In the genomic region with DNA sequence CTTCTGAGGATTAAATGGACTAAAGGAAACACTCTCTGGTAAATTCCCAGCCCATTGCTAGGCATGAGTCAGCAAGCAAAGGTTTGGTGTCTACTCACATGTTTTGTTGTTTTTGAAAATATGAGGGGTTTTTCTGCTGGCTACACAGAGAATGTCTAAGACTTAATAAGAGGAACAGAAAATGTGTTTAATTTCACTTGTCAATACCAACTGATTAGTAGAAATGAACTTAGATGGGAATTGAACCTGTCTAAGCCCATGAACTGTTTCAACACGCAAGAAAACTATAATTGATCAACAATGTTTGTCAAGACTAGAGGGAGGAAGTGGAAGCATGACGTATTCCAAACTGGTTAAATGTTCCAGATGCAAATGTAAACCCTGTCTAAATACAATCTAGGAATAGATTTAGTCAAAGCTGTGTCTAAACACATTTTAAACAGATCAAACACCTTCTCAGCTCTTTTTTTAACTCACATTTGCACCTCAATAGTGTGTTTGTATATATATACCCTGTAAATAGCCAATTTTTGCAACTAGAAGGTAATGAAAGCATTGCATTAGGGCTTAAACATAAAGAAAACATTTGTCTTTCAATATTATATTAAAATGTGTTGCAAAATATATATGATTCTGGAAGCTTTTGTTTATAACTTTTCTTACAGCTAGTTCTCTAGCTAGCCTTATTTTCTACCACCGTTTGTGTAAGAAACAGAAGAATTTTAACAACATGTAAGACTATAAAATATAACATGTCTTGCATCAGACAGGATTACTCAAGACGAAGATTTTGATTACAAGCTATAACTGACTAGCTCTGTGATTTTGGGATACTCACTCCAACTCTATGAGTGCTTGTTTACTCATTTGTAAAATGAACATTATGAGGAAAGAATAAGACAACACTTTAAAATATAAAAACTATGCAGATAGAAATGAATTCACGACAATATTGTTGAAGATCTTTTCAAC, we compare ENCODE assay signal across 1 cellular context.
TF ChIP-seq lines count a peak whose summit lies in the region.

No MANE protein-coding gene starts in this region.

TF ChIP-seq in GM12878, 131 proteins besides CTCF, POLR2A, EP300 and RAD21 (continued from another document and continues in another):
- TF ChIP-seq STAT3 (IDR thresholded peaks at IDR 0.05; ENCODE audit: low read depth, low read length) (0 out of 2 replicates have a peak, but pooled peaks have one; percentile 59), SIN3A (IDR thresholded peaks at IDR 0.05; ENCODE audit: low read depth, low read length) (no peak), SUZ12 (IDR thresholded peaks at IDR 0.05; ENCODE audit: unreplicated experiment) (no peak), JUND (IDR thresholded peaks at IDR 0.05; ENCODE audit: low read depth, low read length) (no peak), PAX5 (IDR thresholded peaks at IDR 0.05; ENCODE audit: borderline replicate concordance, low read depth, low read length) (no peak; the same call in 1 of the 2 replicates), POU2F2 (IDR thresholded peaks at IDR 0.05; ENCODE audit: borderline replicate concordance, low read depth, low read length) (peak; percentile 47; the same call in 1 of the 3 replicates), CBX5 (IDR thresholded peaks at IDR 0.05; ENCODE audit: low read depth) (peak; percentile 60; the same call in 1 of the 2 replicates), SREBF1 (IDR thresholded peaks at IDR 0.05; ENCODE audit: low read length) (no peak), SMAD1 (IDR thresholded peaks at IDR 0.05; ENCODE audit: low read depth, partially characterized antibody) (no peak), MYB (IDR thresholded peaks at IDR 0.05; ENCODE audit: borderline replicate concordance, low read depth, low read length) (no peak), HDAC2 (IDR thresholded peaks at IDR 0.05) (no peak), NFYA (IDR thresholded peaks at IDR 0.05; ENCODE audit: borderline replicate concordance, low read depth, low read length) (no peak), BRCA1 (IDR thresholded peaks at IDR 0.05; ENCODE audit: low read depth, low read length) (no peak), NFIC (IDR thresholded peaks at IDR 0.05; ENCODE audit: low read depth, low read length) (peak; percentile 77), CREM (IDR thresholded peaks at IDR 0.05; ENCODE audit: low read depth) (peak; percentile 59), KDM1A (IDR thresholded peaks at IDR 0.05; ENCODE audit: borderline replicate concordance) (no peak), SIX5 (IDR thresholded peaks at IDR 0.05; ENCODE audit: low read depth, low read length, severe bottlenecking) (no peak), IKZF1 (conservative IDR thresholded peaks at IDR 0.05) (peak; percentile 90), CBX3 (IDR thresholded peaks at IDR 0.05; ENCODE audit: borderline replicate concordance, low read depth) (no peak), ETV6 (conservative IDR thresholded peaks at IDR 0.05 in 1 of 2, IDR thresholded peaks at IDR 0.05 in 1 of 2; ENCODE audit: borderline replicate concordance in 1 of 2, low read depth in 1 of 2) (no peak), SMARCA5 (IDR thresholded peaks at IDR 0.05) (0 out of 2 replicates have a peak, but pooled peaks have one; percentile 47), ZNF622 (IDR thresholded peaks at IDR 0.05) (no peak), ZNF274 (IDR thresholded peaks at IDR 0.05; ENCODE audit: insufficient read depth, insufficient read length) (no peak), PML (IDR thresholded peaks at IDR 0.05; ENCODE audit: low read length) (no peak), ZNF207 (IDR thresholded peaks at IDR 0.05; ENCODE audit: borderline replicate concordance) (no peak), CHD2 (IDR thresholded peaks at IDR 0.05; ENCODE audit: borderline replicate concordance, low read depth, low read length) (peak; percentile 56; the same call in 1 of the 2 replicates), POLR2AphosphoS5 (IDR thresholded peaks at IDR 0.05; ENCODE audit: low read length) (no peak), NFXL1 (IDR thresholded peaks at IDR 0.05; ENCODE audit: borderline replicate concordance) (no peak), MYC (IDR thresholded peaks at IDR 0.05; ENCODE audit: insufficient read depth, insufficient read length, insufficient replicate concordance, low read length, severe bottlenecking) (no peak), POLR2AphosphoS2 (IDR thresholded peaks at IDR 0.05; ENCODE audit: low read depth, low read length) (no peak), TARDBP (IDR thresholded peaks at IDR 0.05; ENCODE audit: borderline replicate concordance) (no peak), GATAD2B (conservative IDR thresholded peaks at IDR 0.05; ENCODE audit: low read depth) (peak; percentile 90), HDAC6 (IDR thresholded peaks at IDR 0.05; ENCODE audit: unreplicated experiment) (no peak), NRF1 (conservative IDR thresholded peaks at IDR 0.05; ENCODE audit: low read depth, low read length) (no peak), TCF12 (IDR thresholded peaks at IDR 0.05; ENCODE audit: low read depth, low read length) (no peak), CBFB (IDR thresholded peaks at IDR 0.05; ENCODE audit: low read depth) (no peak), CREB1 (IDR thresholded peaks at IDR 0.05; ENCODE audit: low read depth) (peak; percentile 74), JUNB (IDR thresholded peaks at IDR 0.05) (peak; percentile 58)
- TF ChIP-seq, protein P1, sequence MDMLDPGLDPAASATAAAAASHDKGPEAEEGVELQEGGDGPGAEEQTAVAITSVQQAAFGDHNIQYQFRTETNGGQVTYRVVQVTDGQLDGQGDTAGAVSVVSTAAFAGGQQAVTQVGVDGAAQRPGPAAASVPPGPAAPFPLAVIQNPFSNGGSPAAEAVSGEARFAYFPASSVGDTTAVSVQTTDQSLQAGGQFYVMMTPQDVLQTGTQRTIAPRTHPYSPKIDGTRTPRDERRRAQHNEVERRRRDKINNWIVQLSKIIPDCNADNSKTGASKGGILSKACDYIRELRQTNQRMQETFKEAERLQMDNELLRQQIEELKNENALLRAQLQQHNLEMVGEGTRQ (IDR thresholded peaks at IDR 0.05; ENCODE audit: borderline replicate concordance, low read depth, low read length), result no peak
- TF ChIP-seq, protein P2, sequence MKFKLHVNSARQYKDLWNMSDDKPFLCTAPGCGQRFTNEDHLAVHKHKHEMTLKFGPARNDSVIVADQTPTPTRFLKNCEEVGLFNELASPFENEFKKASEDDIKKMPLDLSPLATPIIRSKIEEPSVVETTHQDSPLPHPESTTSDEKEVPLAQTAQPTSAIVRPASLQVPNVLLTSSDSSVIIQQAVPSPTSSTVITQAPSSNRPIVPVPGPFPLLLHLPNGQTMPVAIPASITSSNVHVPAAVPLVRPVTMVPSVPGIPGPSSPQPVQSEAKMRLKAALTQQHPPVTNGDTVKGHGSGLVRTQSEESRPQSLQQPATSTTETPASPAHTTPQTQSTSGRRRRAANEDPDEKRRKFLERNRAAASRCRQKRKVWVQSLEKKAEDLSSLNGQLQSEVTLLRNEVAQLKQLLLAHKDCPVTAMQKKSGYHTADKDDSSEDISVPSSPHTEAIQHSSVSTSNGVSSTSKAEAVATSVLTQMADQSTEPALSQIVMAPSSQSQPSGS (IDR thresholded peaks at IDR 0.05; ENCODE audit: low read length), result peak; percentile 84; the same call in 1 of the 2 replicates
- TF ChIP-seq, protein P3, sequence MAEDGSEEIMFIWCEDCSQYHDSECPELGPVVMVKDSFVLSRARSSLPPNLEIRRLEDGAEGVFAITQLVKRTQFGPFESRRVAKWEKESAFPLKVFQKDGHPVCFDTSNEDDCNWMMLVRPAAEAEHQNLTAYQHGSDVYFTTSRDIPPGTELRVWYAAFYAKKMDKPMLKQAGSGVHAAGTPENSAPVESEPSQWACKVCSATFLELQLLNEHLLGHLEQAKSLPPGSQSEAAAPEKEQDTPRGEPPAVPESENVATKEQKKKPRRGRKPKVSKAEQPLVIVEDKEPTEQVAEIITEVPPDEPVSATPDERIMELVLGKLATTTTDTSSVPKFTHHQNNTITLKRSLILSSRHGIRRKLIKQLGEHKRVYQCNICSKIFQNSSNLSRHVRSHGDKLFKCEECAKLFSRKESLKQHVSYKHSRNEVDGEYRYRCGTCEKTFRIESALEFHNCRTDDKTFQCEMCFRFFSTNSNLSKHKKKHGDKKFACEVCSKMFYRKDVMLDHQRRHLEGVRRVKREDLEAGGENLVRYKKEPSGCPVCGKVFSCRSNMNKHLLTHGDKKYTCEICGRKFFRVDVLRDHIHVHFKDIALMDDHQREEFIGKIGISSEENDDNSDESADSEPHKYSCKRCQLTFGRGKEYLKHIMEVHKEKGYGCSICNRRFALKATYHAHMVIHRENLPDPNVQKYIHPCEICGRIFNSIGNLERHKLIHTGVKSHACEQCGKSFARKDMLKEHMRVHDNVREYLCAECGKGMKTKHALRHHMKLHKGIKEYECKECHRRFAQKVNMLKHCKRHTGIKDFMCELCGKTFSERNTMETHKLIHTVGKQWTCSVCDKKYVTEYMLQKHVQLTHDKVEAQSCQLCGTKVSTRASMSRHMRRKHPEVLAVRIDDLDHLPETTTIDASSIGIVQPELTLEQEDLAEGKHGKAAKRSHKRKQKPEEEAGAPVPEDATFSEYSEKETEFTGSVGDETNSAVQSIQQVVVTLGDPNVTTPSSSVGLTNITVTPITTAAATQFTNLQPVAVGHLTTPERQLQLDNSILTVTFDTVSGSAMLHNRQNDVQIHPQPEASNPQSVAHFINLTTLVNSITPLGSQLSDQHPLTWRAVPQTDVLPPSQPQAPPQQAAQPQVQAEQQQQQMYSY (CRISPR knock-in tag; IDR thresholded peaks at IDR 0.05), result no peak
- TF ChIP-seq, protein P4, sequence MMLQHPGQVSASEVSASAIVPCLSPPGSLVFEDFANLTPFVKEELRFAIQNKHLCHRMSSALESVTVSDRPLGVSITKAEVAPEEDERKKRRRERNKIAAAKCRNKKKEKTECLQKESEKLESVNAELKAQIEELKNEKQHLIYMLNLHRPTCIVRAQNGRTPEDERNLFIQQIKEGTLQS (IDR thresholded peaks at IDR 0.05; ENCODE audit: borderline replicate concordance, extremely low read depth, low read depth, low read length), result no peak
- TF ChIP-seq, protein P5, sequence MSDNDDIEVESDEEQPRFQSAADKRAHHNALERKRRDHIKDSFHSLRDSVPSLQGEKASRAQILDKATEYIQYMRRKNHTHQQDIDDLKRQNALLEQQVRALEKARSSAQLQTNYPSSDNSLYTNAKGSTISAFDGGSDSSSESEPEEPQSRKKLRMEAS (IDR thresholded peaks at IDR 0.05; ENCODE audit: low read depth, low read length), result no peak
- TF ChIP-seq, protein P6, sequence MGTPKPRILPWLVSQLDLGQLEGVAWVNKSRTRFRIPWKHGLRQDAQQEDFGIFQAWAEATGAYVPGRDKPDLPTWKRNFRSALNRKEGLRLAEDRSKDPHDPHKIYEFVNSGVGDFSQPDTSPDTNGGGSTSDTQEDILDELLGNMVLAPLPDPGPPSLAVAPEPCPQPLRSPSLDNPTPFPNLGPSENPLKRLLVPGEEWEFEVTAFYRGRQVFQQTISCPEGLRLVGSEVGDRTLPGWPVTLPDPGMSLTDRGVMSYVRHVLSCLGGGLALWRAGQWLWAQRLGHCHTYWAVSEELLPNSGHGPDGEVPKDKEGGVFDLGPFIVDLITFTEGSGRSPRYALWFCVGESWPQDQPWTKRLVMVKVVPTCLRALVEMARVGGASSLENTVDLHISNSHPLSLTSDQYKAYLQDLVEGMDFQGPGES (IDR thresholded peaks at IDR 0.05), result no peak
- TF ChIP-seq, protein P7, sequence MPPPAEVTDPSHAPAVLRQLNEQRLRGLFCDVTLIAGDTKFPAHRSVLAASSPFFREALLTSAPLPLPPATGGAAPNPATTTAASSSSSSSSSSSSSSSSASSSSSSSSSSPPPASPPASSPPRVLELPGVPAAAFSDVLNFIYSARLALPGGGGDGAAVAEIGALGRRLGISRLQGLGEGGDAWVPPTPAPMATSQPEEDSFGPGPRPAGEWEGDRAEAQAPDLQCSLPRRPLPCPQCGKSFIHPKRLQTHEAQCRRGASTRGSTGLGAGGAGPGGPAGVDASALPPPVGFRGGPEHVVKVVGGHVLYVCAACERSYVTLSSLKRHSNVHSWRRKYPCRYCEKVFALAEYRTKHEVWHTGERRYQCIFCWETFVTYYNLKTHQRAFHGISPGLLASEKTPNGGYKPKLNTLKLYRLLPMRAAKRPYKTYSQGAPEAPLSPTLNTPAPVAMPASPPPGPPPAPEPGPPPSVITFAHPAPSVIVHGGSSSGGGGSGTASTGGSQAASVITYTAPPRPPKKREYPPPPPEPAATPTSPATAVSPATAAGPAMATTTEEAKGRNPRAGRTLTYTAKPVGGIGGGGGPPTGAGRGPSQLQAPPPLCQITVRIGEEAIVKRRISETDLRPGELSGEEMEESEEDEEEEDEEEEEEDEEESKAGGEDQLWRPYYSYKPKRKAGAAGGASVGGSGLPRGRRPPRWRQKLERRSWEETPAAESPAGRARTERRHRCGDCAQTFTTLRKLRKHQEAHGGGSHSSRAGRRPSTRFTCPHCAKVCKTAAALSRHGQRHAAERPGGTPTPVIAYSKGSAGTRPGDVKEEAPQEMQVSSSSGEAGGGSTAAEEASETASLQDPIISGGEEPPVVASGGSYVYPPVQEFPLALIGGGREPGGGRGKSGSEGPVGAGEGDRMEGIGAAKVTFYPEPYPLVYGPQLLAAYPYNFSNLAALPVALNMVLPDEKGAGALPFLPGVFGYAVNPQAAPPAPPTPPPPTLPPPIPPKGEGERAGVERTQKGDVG (CRISPR knock-in tag; IDR thresholded peaks at IDR 0.05), result no peak
- TF ChIP-seq, protein P8, sequence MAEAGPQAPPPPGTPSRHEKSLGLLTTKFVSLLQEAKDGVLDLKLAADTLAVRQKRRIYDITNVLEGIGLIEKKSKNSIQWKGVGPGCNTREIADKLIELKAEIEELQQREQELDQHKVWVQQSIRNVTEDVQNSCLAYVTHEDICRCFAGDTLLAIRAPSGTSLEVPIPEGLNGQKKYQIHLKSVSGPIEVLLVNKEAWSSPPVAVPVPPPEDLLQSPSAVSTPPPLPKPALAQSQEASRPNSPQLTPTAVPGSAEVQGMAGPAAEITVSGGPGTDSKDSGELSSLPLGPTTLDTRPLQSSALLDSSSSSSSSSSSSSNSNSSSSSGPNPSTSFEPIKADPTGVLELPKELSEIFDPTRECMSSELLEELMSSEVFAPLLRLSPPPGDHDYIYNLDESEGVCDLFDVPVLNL (IDR thresholded peaks at IDR 0.05; ENCODE audit: low read depth, low read length), result no peak
- TF ChIP-seq, protein P9, sequence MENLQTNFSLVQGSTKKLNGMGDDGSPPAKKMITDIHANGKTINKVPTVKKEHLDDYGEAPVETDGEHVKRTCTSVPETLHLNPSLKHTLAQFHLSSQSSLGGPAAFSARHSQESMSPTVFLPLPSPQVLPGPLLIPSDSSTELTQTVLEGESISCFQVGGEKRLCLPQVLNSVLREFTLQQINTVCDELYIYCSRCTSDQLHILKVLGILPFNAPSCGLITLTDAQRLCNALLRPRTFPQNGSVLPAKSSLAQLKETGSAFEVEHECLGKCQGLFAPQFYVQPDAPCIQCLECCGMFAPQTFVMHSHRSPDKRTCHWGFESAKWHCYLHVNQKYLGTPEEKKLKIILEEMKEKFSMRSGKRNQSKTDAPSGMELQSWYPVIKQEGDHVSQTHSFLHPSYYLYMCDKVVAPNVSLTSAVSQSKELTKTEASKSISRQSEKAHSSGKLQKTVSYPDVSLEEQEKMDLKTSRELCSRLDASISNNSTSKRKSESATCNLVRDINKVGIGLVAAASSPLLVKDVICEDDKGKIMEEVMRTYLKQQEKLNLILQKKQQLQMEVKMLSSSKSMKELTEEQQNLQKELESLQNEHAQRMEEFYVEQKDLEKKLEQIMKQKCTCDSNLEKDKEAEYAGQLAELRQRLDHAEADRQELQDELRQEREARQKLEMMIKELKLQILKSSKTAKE (IDR thresholded peaks at IDR 0.05; ENCODE audit: low read depth, poor library complexity, severe bottlenecking), result peak; percentile 91
